Comparison of ENCODE assay signal across 15 cellular contexts in genomic region chr6:113627480-113627879, GRCh38.
DNase-seq lines count a peak whose midpoint lies in the region; ATAC-seq lines count a peak whose summit lies in the region.
"Had no signal": no experiment of that assay in that cellular context is flagged by ENCODE, and none has a peak within 500 bp of the region (broad histone marks: within the 10 kb centered on the region; RNA-seq: fewer than 3 reads in every experiment).

No MANE protein-coding gene starts in this region.

- H3K36me3 Mint-ChIP-seq in activated CD4-positive, alpha-beta T cell treated with anti-CD3 and anti-CD28 coated beads, Interleukin-2, amount 10 ng/mL, durations not matched to agents 24 days and 14 days (ENCODE audit: low read depth), result no peaks in the 10 kb centered on the region

- DNase-seq in activated CD4-positive, alpha-beta T cell treated with anti-CD3 and anti-CD28 coated beads, Interleukin-2, amount 10 ng/mL, durations not matched to agents 24 days and 14 days, result no peak
- DNase-seq in MV-4-11 (lab: John Stamatoyannopoulos, UW), result no peak
- DNase-seq in stimulated activated CD4-positive, alpha-beta T cell treated with anti-CD3 and anti-CD28 coated beads, Interleukin-2, amount 100 ng/mL, for 24 hours, result no peak
- DNase-seq: activated T-cell treated with anti-CD3 and anti-CD28 coated beads, Interleukin-2, amount 50 U/mL, for 4 hours; foreskin melanocyte; H9; midbrain; NCI-H1092 treated with DMSO at 0.1 percent for 48 hours; nucleus accumbens; stimulated activated naive CD8-positive, alpha-beta T cell treated with anti-CD3 and anti-CD28 coated beads, Interleukin-15, Interleukin-2, amounts not matched to agents 100 U/mL and 50 U/mL, for 24 hours had no signal

- ATAC-seq in GM18499 (IDR thresholded peaks at IDR 0.05; ENCODE audit: insufficient read depth, unreplicated experiment) (peak; percentile 14), GM19395 (IDR thresholded peaks at IDR 0.05; ENCODE audit: unreplicated experiment) (peak; percentile 16), HG02852 (IDR thresholded peaks at IDR 0.05; ENCODE audit: unreplicated experiment) (peak; percentile 21), HG03558 (IDR thresholded peaks at IDR 0.05; ENCODE audit: extremely low read depth, unreplicated experiment) (peak; percentile 11), HG03342 (IDR thresholded peaks at IDR 0.05; ENCODE audit: unreplicated experiment) (no peak)
- ATAC-seq: activated T-cell treated with anti-CD3 and anti-CD28 coated beads, Interleukin-2, amount 50 U/mL, for 4 hours; stimulated activated naive CD8-positive, alpha-beta T cell treated with anti-CD3 and anti-CD28 coated beads, Interleukin-15, Interleukin-2, amounts not matched to agents 100 U/mL and 50 U/mL, for 24 hours had no signal

- intact Hi-C loops in activated CD4-positive, alpha-beta T cell treated with anti-CD3 and anti-CD28 coated beads, Interleukin-2, amount 10 ng/mL, durations not matched to agents 24 days and 14 days (cut with micrococcal nuclease), result no loop called here

- H3K4me3 Mint-ChIP-seq in activated CD4-positive, alpha-beta T cell treated with anti-CD3 and anti-CD28 coated beads, Interleukin-2, amount 10 ng/mL, durations not matched to agents 24 days and 14 days, result no peak overlapping the region
- H3K4me3 Mint-ChIP-seq: activated T-cell treated with anti-CD3 and anti-CD28 coated beads, Interleukin-2, amount 50 U/mL, for 4 hours; H9 had no signal

- H3K27me3 Mint-ChIP-seq in activated CD4-positive, alpha-beta T cell treated with anti-CD3 and anti-CD28 coated beads, Interleukin-2, amount 10 ng/mL, durations not matched to agents 24 days and 14 days, result peaks cover 6% of the 10 kb centered on the region

- H3K27ac Mint-ChIP-seq in activated CD4-positive, alpha-beta T cell treated with anti-CD3 and anti-CD28 coated beads, Interleukin-2, amount 10 ng/mL, durations not matched to agents 24 days and 14 days, result no peak overlapping the region
- H3K27ac Mint-ChIP-seq: H9 had no signal

- H3K4me1 Mint-ChIP-seq in activated CD4-positive, alpha-beta T cell treated with anti-CD3 and anti-CD28 coated beads, Interleukin-2, amount 10 ng/mL, durations not matched to agents 24 days and 14 days, result peaks cover 13% of the 10 kb centered on the region

- no peaks in the 10 kb centered on the region for H3K9me3 Mint-ChIP-seq in activated CD4-positive, alpha-beta T cell treated with anti-CD3 and anti-CD28 coated beads, Interleukin-2, amount 10 ng/mL, durations not matched to agents 24 days and 14 days
- H3K9me3 Mint-ChIP-seq: activated T-cell treated with anti-CD3 and anti-CD28 coated beads, Interleukin-2, amount 50 U/mL, for 4 hours; H9 had no signal
